17 cellular contexts compared by ENCODE assay signal in genomic region chr1:199132006-199132405, GRCh38.
A peak's percentile ranks its signal among the peaks of the same experiment; 100 is the strongest.
DNase-seq lines count a peak whose midpoint lies in the region; ATAC-seq, FAIRE-seq and TF ChIP-seq lines count a peak whose summit lies in the region.
"Had no signal": no experiment of that assay in that cellular context is flagged by ENCODE, and none has a peak within 500 bp of the region (broad histone marks: within the 10 kb centered on the region; RNA-seq: fewer than 3 reads in every experiment).

No MANE protein-coding gene starts in this region.

- TF ChIP-seq CTCF in MM.1S (IDR thresholded peaks at IDR 0.05; ENCODE audit: low read length), result no peak

- H3K36me3 Mint-ChIP-seq in memory B cell, result no peaks in the 10 kb centered on the region
- H3K36me3 Mint-ChIP-seq in activated CD8-positive, alpha-beta T cell treated with anti-CD3 and anti-CD28 coated beads, Interleukin-2, amount 10 ng/mL, durations not matched to agents 7 days and 5 days (ENCODE audit: low read depth), result peaks cover 5% of the 10 kb centered on the region
- H3K36me3 Mint-ChIP-seq: CD4-positive, alpha-beta memory T cell had no signal

- H3K27me3 Mint-ChIP-seq in memory B cell, result no peaks in the 10 kb centered on the region
- peaks cover 5% of the 10 kb centered on the region for H3K27me3 Mint-ChIP-seq in activated CD8-positive, alpha-beta T cell treated with anti-CD3 and anti-CD28 coated beads, Interleukin-2, amount 10 ng/mL, durations not matched to agents 7 days and 5 days (ENCODE audit: low read depth)

- no peaks in the 10 kb centered on the region for H3F3A ChIP-seq in MM.1S (ENCODE audit: insufficient read depth, low read length)

- DNase-seq in GM18507 (ENCODE audit: extremely low spot score, insufficient read length, low read depth) (no peak), NCI-H69 (lab: John Stamatoyannopoulos, UW) (peak; percentile 30), SKM-1 treated with dmso at 0.1 percent for 144 hours (lab: John Stamatoyannopoulos, UW; ENCODE audit: unreplicated experiment) (peak; percentile 58), memory B cell (ENCODE audit: low spot score in 2 of 2) (peak in 1 of 2 donors; percentile 18), MM.1S (no peak), mesenteric fat pad (ENCODE audit: low spot score) (no peak)
- no peak for DNase-seq in activated CD8-positive, alpha-beta T cell treated with anti-CD3 and anti-CD28 coated beads, Interleukin-2, amount 10 ng/mL, durations not matched to agents 7 days and 5 days
- DNase-seq: BE2C; CD4-positive, alpha-beta memory T cell; HFFc6; NCI-H1436; NCI-H226; T-helper 1 cell had no signal

- no peaks in the 10 kb centered on the region for H3K36me3 ChIP-seq in MM.1S (replicated peaks; ENCODE audit: insufficient read depth, low read length)
- H3K36me3 ChIP-seq: BE2C had no signal

- no peaks in the 10 kb centered on the region for H4K20me1 ChIP-seq in MM.1S (ENCODE audit: insufficient read depth, low read length)

- FAIRE-seq in GM18507 (lab: Jason Lieb, UNC), result peak; percentile 51
- FAIRE-seq: K562 had no signal

- no peaks in the 10 kb centered on the region for H3K9me2 ChIP-seq in MM.1S (replicated peaks; ENCODE audit: insufficient read depth, low read length)

- POLR2A ChIA-PET in activated CD8-positive, alpha-beta T cell treated with anti-CD3 and anti-CD28 coated beads, Interleukin-2, amount 10 ng/mL, durations not matched to agents 7 days and 5 days (lab: Charles Lee), result no interaction called here

- H3K9me3 Mint-ChIP-seq in memory B cell, result peaks cover 4% of the 10 kb centered on the region
- H3K9me3 Mint-ChIP-seq in activated CD8-positive, alpha-beta T cell treated with anti-CD3 and anti-CD28 coated beads, Interleukin-2, amount 10 ng/mL, durations not matched to agents 7 days and 5 days (ENCODE audit: insufficient read depth), result peaks cover 8% of the 10 kb centered on the region
- H3K9me3 Mint-ChIP-seq: HFFc6 had no signal

- CTCF ChIA-PET in activated CD8-positive, alpha-beta T cell treated with anti-CD3 and anti-CD28 coated beads, Interleukin-2, amount 10 ng/mL, durations not matched to agents 7 days and 5 days (lab: Charles Lee), result interaction anchor here (1.1 kb wide), 1 partner anchor 111 kb away, joined by 4 read pairs; no protein-coding TSS in a partner anchor

- H3K9ac ChIP-seq in MM.1S (ENCODE audit: low read length), result no peak overlapping the region

- no peaks in the 10 kb centered on the region for H3K4me1 ChIP-seq in MM.1S (ENCODE audit: low read length)

- H3K9me3 ChIP-seq in MM.1S (replicated peaks; ENCODE audit: insufficient read depth, low read length), result no peaks in the 10 kb centered on the region
- H3K9me3 ChIP-seq: BE2C had no signal

- ATAC-seq in memory B cell (ENCODE audit: low read depth) (peak; percentile 78), HG02870 (IDR thresholded peaks at IDR 0.05; ENCODE audit: unreplicated experiment) (no peak)
- ATAC-seq in activated CD8-positive, alpha-beta T cell treated with anti-CD3 and anti-CD28 coated beads, Interleukin-2, amount 10 ng/mL, durations not matched to agents 7 days and 5 days, result no peak
- ATAC-seq: K562 had no signal

- H3K4me3 ChIP-seq in MM.1S (ENCODE audit: low read length), result no peak overlapping the region
- H3K4me3 ChIP-seq: K562 had no signal

- H3K4me1 Mint-ChIP-seq in memory B cell, result peaks cover 6% of the 10 kb centered on the region
- peaks cover 2% of the 10 kb centered on the region for H3K4me1 Mint-ChIP-seq in activated CD8-positive, alpha-beta T cell treated with anti-CD3 and anti-CD28 coated beads, Interleukin-2, amount 10 ng/mL, durations not matched to agents 7 days and 5 days (ENCODE audit: low read depth)
- H3K4me1 Mint-ChIP-seq: CD4-positive, alpha-beta memory T cell had no signal

- H2AFZ ChIP-seq in MM.1S (ENCODE audit: low read length), result no peak overlapping the region

- no peak overlapping the region for H3K4me2 ChIP-seq in MM.1S (ENCODE audit: low read depth, low read length)

- H3K27ac Mint-ChIP-seq in memory B cell, result peak overlapping the region; percentile 43
- H3K27ac Mint-ChIP-seq in activated CD8-positive, alpha-beta T cell treated with anti-CD3 and anti-CD28 coated beads, Interleukin-2, amount 10 ng/mL, durations not matched to agents 7 days and 5 days, result no peak overlapping the region
- H3K27ac Mint-ChIP-seq: CD4-positive, alpha-beta memory T cell; HFFc6 had no signal

- no peak overlapping the region for H3K4me3 Mint-ChIP-seq in memory B cell
- H3K4me3 Mint-ChIP-seq in activated CD8-positive, alpha-beta T cell treated with anti-CD3 and anti-CD28 coated beads, Interleukin-2, amount 10 ng/mL, durations not matched to agents 7 days and 5 days, result no peak overlapping the region
- H3K4me3 Mint-ChIP-seq: CD4-positive, alpha-beta memory T cell; HFFc6 had no signal

- H3K27me3 ChIP-seq in MM.1S (replicated peaks; ENCODE audit: insufficient read depth, low read length), result no peaks in the 10 kb centered on the region
- H3K27me3 ChIP-seq: BE2C had no signal

- no peaks in the 10 kb centered on the region for H3K79me2 ChIP-seq in MM.1S (ENCODE audit: low read length)

- no peak overlapping the region for H3K27ac ChIP-seq in MM.1S (ENCODE audit: low read length)
- H3K27ac ChIP-seq: HL-60, RWPE1 had no signal

Comparison
In these comparisons a context has a peak if more than half of its experiments do, and no peak if none do; other contexts are left out.
1. DNase-seq: peak in NCI-H69 (single experiment) and SKM-1 treated with dmso at 0.1 percent for 144 hours (single experiment); none in GM18507 (single experiment), MM.1S (single experiment), mesenteric fat pad (single experiment) and activated CD8-positive, alpha-beta T cell treated with anti-CD3 and anti-CD28 coated beads, Interleukin-2, amount 10 ng/mL, durations not matched to agents 7 days and 5 days (single experiment).